ENCODE assay signal across 26 cellular contexts in the genomic region with DNA sequence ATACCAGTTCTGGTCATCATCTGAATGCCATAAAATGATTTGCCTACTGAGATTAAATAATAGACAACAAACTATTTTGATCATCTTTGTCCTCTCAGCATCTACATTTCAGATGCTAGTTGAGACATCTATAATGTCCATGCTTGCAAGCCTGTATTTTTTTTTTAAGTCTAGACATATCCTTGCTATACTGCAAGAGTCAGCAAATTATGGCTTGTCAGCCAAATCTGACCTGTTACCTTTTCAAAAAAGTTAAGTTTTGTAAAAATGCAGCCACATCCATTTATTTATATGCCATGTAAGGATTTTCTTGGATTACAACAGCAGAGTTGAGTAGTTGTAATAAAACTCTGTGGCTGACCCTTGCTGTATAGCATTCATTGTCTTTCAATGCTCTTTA.
"Had no signal": no experiment of that assay in that cellular context is flagged by ENCODE, and none has a peak within 500 bp of the region (broad histone marks: within the 10 kb centered on the region; RNA-seq: fewer than 3 reads in every experiment).

No MANE protein-coding gene starts in this region.

- DNase-seq: stimulated activated CD4-positive, alpha-beta T cell treated with anti-CD3 and anti-CD28 coated beads, Interleukin-2, amount 100 ng/mL, for 48 hours; stimulated activated CD4-positive, alpha-beta T cell treated with anti-CD3 and anti-CD28 coated beads, Interleukin-4, amount 100 ng/mL, for 1 hour; stimulated activated CD4-positive, alpha-beta T cell treated with anti-CD3 and anti-CD28 coated beads, Interleukin-4, amount 100 ng/mL, for 24 hours; stimulated activated CD8-positive, alpha-beta memory T cell treated with anti-CD3 and anti-CD28 coated beads, Interleukin-4, amount 100 ng/mL, for 48 hours; stimulated activated naive B cell treated with anti-CD40 and anti-IgM and Interleukin-4, amounts not matched to agents 10 μg/mL and 1 μg/mL and 100 μg/mL, for 72 hours; stimulated activated naive CD4-positive, alpha-beta T cell; stimulated activated naive CD4-positive, alpha-beta T cell treated with Interleukin-2 at 50 U/mL for 16 hours; stimulated activated naive CD8-positive, alpha-beta T cell treated with anti-CD3 and anti-CD28 coated beads, Interleukin-15, amount 100 ng/mL, for 72 hours; stimulated activated naive CD8-positive, alpha-beta T cell treated with anti-CD3 and anti-CD28 coated beads, Interleukin-15, Interleukin-2, amounts not matched to agents 100 U/mL and 50 U/mL, for 24 hours; stomach; substantia nigra; testis; thyroid gland; tibial artery; transverse colon; trophoblast cell; upper lobe of left lung; upper lobe of right lung; uterus had no signal

- ATAC-seq: stimulated activated effector memory CD8-positive, alpha-beta T cell treated with anti-CD3 and anti-CD28 coated beads, Interleukin-12 subunit alpha, Interleukin-12 subunit beta, amount 100 ng/mL, for 72 hours; stimulated activated memory B cell treated with anti-CD40 and anti-IgM and Interleukin-4, amounts not matched to agents 10 μg/mL and 1 μg/mL and 100 μg/mL, for 72 hours; stimulated activated naive B cell treated with anti-CD40 and anti-IgM and Interleukin-4, amounts not matched to agents 10 μg/mL and 1 μg/mL and 100 μg/mL, for 72 hours; stimulated activated naive CD8-positive, alpha-beta T cell treated with anti-CD3 and anti-CD28 coated beads, Interleukin-15, amount 100 ng/mL, for 72 hours; stimulated activated naive CD8-positive, alpha-beta T cell treated with anti-CD3 and anti-CD28 coated beads, Interleukin-15, Interleukin-2, amounts not matched to agents 100 U/mL and 50 U/mL, for 24 hours; upper lobe of right lung had no signal

- H3K4me3 ChIP-seq: stomach, suprapubic skin, testis, thoracic aorta, thyroid gland, tibial artery, tibial nerve, transverse colon, upper lobe of left lung, upper lobe of right lung, uterus, vagina had no signal

- H3K27ac ChIP-seq: stomach, suprapubic skin, testis, thoracic aorta, thyroid gland, tibial artery, tibial nerve, transverse colon, upper lobe of left lung, upper lobe of right lung, uterus, vagina had no signal

- FAIRE-seq: urothelium cell line had no signal

- H3K4me1 ChIP-seq: stomach, suprapubic skin, testis, thyroid gland, tibial artery, tibial nerve, transverse colon, upper lobe of left lung, upper lobe of right lung, uterus, vagina had no signal

- H3K9me3 ChIP-seq: suprapubic skin, testis, thoracic aorta, thyroid gland, tibial artery, tibial nerve, transverse colon, upper lobe of left lung, upper lobe of right lung, uterus, vagina had no signal

- H3K36me3 ChIP-seq: stomach, suprapubic skin, thoracic aorta, thyroid gland, tibial artery, tibial nerve, transverse colon, upper lobe of left lung, upper lobe of right lung, uterus, vagina had no signal

- H3K27me3 ChIP-seq: stomach, suprapubic skin, testis, thyroid gland, tibial artery, tibial nerve, transverse colon, upper lobe of left lung, upper lobe of right lung, uterus, vagina had no signal
